In genomic region chr11:61542661-61543060, GRCh38 we compare ENCODE assay signal across 22 cellular contexts. TPM values are rescaled to one million over a fixed set of nuclear protein-coding genes. Genes with fewer than 3 reads are reported as not detected.
DNase-seq lines count a peak whose midpoint lies in the region; ATAC-seq and TF ChIP-seq lines count a peak whose summit lies in the region.
"Had no signal": no experiment of that assay in that cellular context is flagged by ENCODE, and none has a peak within 500 bp of the region (broad histone marks: within the 10 kb centered on the region; RNA-seq: fewer than 3 reads in every experiment).

No MANE protein-coding gene starts in this region.

- H3K36me3 Mint-ChIP-seq in MCF 10A (ENCODE audit: insufficient read depth, unreplicated experiment), result no peaks in the 10 kb centered on the region
- no peaks in the 10 kb centered on the region for H3K36me3 Mint-ChIP-seq in activated T-cell treated with anti-CD3 and anti-CD28 coated beads, Interleukin-2, amount 50 U/mL, for 24 hours (ENCODE audit: low read depth)

- POLR2A ChIA-PET in MCF 10A (lab: Yijun Ruan, JAX), result no interaction called here

- no peak for ATAC-seq in body of pancreas

- H3K4me2 ChIP-seq in osteoblast (ENCODE audit: insufficient read depth, low read length), result no peak overlapping the region

- no peaks in the 10 kb centered on the region; the same call in 1 of the 2 replicates for H3K9me3 ChIP-seq in NT2/D1 (ENCODE audit: insufficient read depth, low read length)
- H3K9me3 ChIP-seq in osteoblast (ENCODE audit: low read depth, low read length), result no peaks in the 10 kb centered on the region
- H3K9me3 ChIP-seq in body of pancreas, result no peaks in the 10 kb centered on the region

- H2AFZ ChIP-seq in osteoblast (ENCODE audit: low read length), result no peak overlapping the region
- H2AFZ ChIP-seq: GM23248 had no signal

- no peak for TF ChIP-seq POLR2A in body of pancreas (IDR thresholded peaks at IDR 0.05)

- H3K27ac ChIP-seq in cingulate gyrus (ENCODE audit: low read depth, low read length), result peak overlapping the region; percentile 29
- H3K27ac ChIP-seq in osteoblast (ENCODE audit: low read depth, low read length), result no peak overlapping the region
- H3K27ac ChIP-seq in body of pancreas, result no peak overlapping the region

- H3K9me3 Mint-ChIP-seq in MCF 10A (ENCODE audit: unreplicated experiment), result peaks cover 7% of the 10 kb centered on the region
- H3K9me3 Mint-ChIP-seq in activated T-cell treated with anti-CD3 and anti-CD28 coated beads, Interleukin-2, amount 50 U/mL, for 24 hours, result no peaks in the 10 kb centered on the region
- H3K9me3 Mint-ChIP-seq: CD4-positive, alpha-beta memory T cell; HFFc6 had no signal

- H3K4me3 ChIP-seq in NT2/D1 (ENCODE audit: insufficient read length, low read depth), result no peak overlapping the region
- H3K4me3 ChIP-seq in osteoblast (ENCODE audit: insufficient read depth, low read length), result no peak overlapping the region
- H3K4me3 ChIP-seq in body of pancreas, result no peak overlapping the region
- H3K4me3 ChIP-seq: GM23248 had no signal

- H3K79me2 ChIP-seq in osteoblast (ENCODE audit: insufficient read depth, low read length), result no peaks in the 10 kb centered on the region

- H3K4me1 Mint-ChIP-seq in MCF 10A (ENCODE audit: insufficient read depth, unreplicated experiment), result peaks cover 19% of the 10 kb centered on the region
- no peaks in the 10 kb centered on the region for H3K4me1 Mint-ChIP-seq in activated T-cell treated with anti-CD3 and anti-CD28 coated beads, Interleukin-2, amount 50 U/mL, for 24 hours (ENCODE audit: low read depth)
- H3K4me1 Mint-ChIP-seq: CD4-positive, alpha-beta memory T cell had no signal

- H3K36me3 ChIP-seq in NT2/D1 (ENCODE audit: insufficient read depth, insufficient read length, low read length) (no peaks in the 10 kb centered on the region), osteoblast (ENCODE audit: insufficient read depth, low read length) (no peaks in the 10 kb centered on the region), body of pancreas (replicated peaks in 1 of 2; ENCODE audit: insufficient read depth in 1 of 2, low read depth in 2 of 2) (no peaks in the 10 kb centered on the region)

- H4K20me1 ChIP-seq in osteoblast (ENCODE audit: insufficient read depth, low read length), result peaks cover 2% of the 10 kb centered on the region

- intact Hi-C loops in MCF 10A (cut with micrococcal nuclease), result no loop called here
- intact Hi-C loops in body of pancreas (cut with DNase I), result no loop called here

- CTCF ChIA-PET in MCF 10A (lab: Yijun Ruan, JAX), result interaction anchor here (1.6 to 2.6 kb wide), 2 partner anchors 10 to 26 kb away, joined by 3 to 8 read pairs; no protein-coding TSS in a partner anchor

- H3K9ac ChIP-seq in NT2/D1 (ENCODE audit: insufficient read length, low read depth), result peak overlapping the region; percentile 46
- H3K9ac ChIP-seq: GM23248 had no signal

- H3K27me3 Mint-ChIP-seq in MCF 10A (ENCODE audit: insufficient read depth, unreplicated experiment), result no peaks in the 10 kb centered on the region
- peaks cover 33% of the 10 kb centered on the region for H3K27me3 Mint-ChIP-seq in activated T-cell treated with anti-CD3 and anti-CD28 coated beads, Interleukin-2, amount 50 U/mL, for 24 hours

- no TSS peak for BruUV-seq in MCF 10A (replicated peaks; lab: Mats Ljungman, UMichigan)

- TF ChIP-seq CTCF in osteoblast (IDR thresholded peaks at IDR 0.05; ENCODE audit: extremely low read depth, low read depth, low read length), result no peak
- TF ChIP-seq CTCF in MCF 10A (IDR thresholded peaks at IDR 0.05; ENCODE audit: unreplicated experiment), result no peak
- no peak for TF ChIP-seq CTCF in body of pancreas (IDR thresholded peaks at IDR 0.05)

- peaks cover 41% of the 10 kb centered on the region for H3K4me1 ChIP-seq in NT2/D1 (ENCODE audit: insufficient read depth, insufficient read length)
- H3K4me1 ChIP-seq in osteoblast (ENCODE audit: insufficient read depth, low read length), result peaks cover 36% of the 10 kb centered on the region
- H3K4me1 ChIP-seq in body of pancreas, result no peaks in the 10 kb centered on the region

- H3K27me3 ChIP-seq in NT2/D1 (ENCODE audit: insufficient read depth, insufficient read length) (no peaks in the 10 kb centered on the region), osteoblast (ENCODE audit: insufficient read depth, low read length) (no peaks in the 10 kb centered on the region), body of pancreas (no peaks in the 10 kb centered on the region)

- no peak overlapping the region for H3K27ac Mint-ChIP-seq in MCF 10A (ENCODE audit: low read depth, unreplicated experiment)
- H3K27ac Mint-ChIP-seq in activated T-cell treated with anti-CD3 and anti-CD28 coated beads, Interleukin-2, amount 50 U/mL, for 24 hours, result no peak overlapping the region
- H3K27ac Mint-ChIP-seq: CD4-positive, alpha-beta memory T cell; HFFc6 had no signal

- DNase-seq in DMS79 treated with DMSO at 0.1 percent for 48 hours (lab: John Stamatoyannopoulos, UW) (peak; percentile 7), DMS79 (lab: John Stamatoyannopoulos, UW) (no peak), NT2/D1 (ENCODE audit: low read depth, low spot score) (no peak), osteoblast (ENCODE audit: insufficient read length, low spot score, missing footprints) (peak; percentile 80), MCF 10A (ENCODE audit: unreplicated experiment) (no peak), body of pancreas (no peak)
- no peak for DNase-seq in activated T-cell treated with anti-CD3 and anti-CD28 coated beads, Interleukin-2, amount 50 U/mL, for 24 hours
- DNase-seq: CD4-positive, alpha-beta memory T cell; DMS153; EL; GM23248; HFFc6; IMR-90; NCI-H1048; NCI-H1436; NCI-H1930; NCI-H2171; NCI-H526; Right ventricle myocardium superior had no signal

- H3K4me3 Mint-ChIP-seq in MCF 10A (ENCODE audit: unreplicated experiment), result no peak overlapping the region
- no peak overlapping the region for H3K4me3 Mint-ChIP-seq in activated T-cell treated with anti-CD3 and anti-CD28 coated beads, Interleukin-2, amount 50 U/mL, for 24 hours
- H3K4me3 Mint-ChIP-seq: CD4-positive, alpha-beta memory T cell; HFFc6 had no signal

- WGBS in body of pancreas, 2 donors, result 86 to 88% methylated on average over 13 to 19 of the region's 20 CpGs

RNA-seq across cellular contexts. Expression of gene LRRC10B, which starts 34.1 kb away (rescaled TPM):
- under 0.01 TPM in 2 replicates for total RNA-seq in osteoblast
- total RNA-seq in MCF 10A (2022), result not detected in 2 replicates
- total RNA-seq in body of pancreas, result 1 to 10 TPM; 1.6 to 2.9 TPM
- total RNA-seq: CD4-positive, alpha-beta memory T cell; HFFc6; HT1080; IMR-90; OCI-LY7 had no signal

RNA-seq across cellular contexts. Expression of gene SYT7, which starts 38.2 kb away (rescaled TPM):
- total RNA-seq in osteoblast (3.6 and 6.8 TPM in 2 replicates), MCF 10A (2022) (25.2 and 57.7 TPM in 2 replicates), body of pancreas (10 to 100 TPM in 1 of 2 donors, 1 to 10 TPM in 1; 8.6 to 12.2 TPM)
- total RNA-seq: CD4-positive, alpha-beta memory T cell; OCI-LY7 had no signal

Comparison
In these comparisons a context has a peak if more than half of its experiments do, and no peak if none do; other contexts are left out.
1. DNase-seq: peak in DMS79 treated with DMSO at 0.1 percent for 48 hours (single experiment) and osteoblast (single experiment); none in DMS79 (single experiment), NT2/D1 (single experiment), MCF 10A (single experiment), activated T-cell treated with anti-CD3 and anti-CD28 coated beads, Interleukin-2, amount 50 U/mL, for 24 hours (single experiment) and body of pancreas (0 of 4).